Comparison of ENCODE assay signal across 9 cellular contexts in genomic region chr2:216632321-216632951, GRCh38. TPM values are rescaled to one million over a fixed set of nuclear protein-coding genes. Genes with fewer than 3 reads are reported as not detected.
DNase-seq lines count a peak whose midpoint lies in the region; ATAC-seq and TF ChIP-seq lines count a peak whose summit lies in the region.
"Had no signal": no experiment of that assay in that cellular context is flagged by ENCODE, and none has a peak within 500 bp of the region (broad histone marks: within the 10 kb centered on the region; RNA-seq: fewer than 3 reads in every experiment).

No MANE protein-coding gene starts in this region.

- no peak overlapping the region for H3K27ac Mint-ChIP-seq in HFFc6
- peak overlapping the region in 1 of 9 donors; percentile 46 for H3K27ac Mint-ChIP-seq in naive thymus-derived CD4-positive, alpha-beta T cell

- no peak overlapping the region for H3K9ac ChIP-seq in mammary epithelial cell (ENCODE audit: insufficient read depth, low read length)

- in situ Hi-C loops in mammary epithelial cell (cut with MboI; ENCODE audit: low sequenced_read_pairs in 2 of 2): no loop called here

- H3K4me2 ChIP-seq in mammary epithelial cell (ENCODE audit: insufficient read depth, low read depth, low read length): peak overlapping the region; percentile 89

- DNase-seq in BE2C: no peak
- no peak for DNase-seq in HFFc6
- DNase-seq in mammary epithelial cell: no peak
- DNase-seq in naive thymus-derived CD4-positive, alpha-beta T cell: no peak
- DNase-seq in RPMI8226: no peak
- no peak for DNase-seq in SK-N-DZ (ENCODE audit: low spot score)

- TF ChIP-seq CTCF in BE2C (IDR thresholded peaks at IDR 0.05; ENCODE audit: low read depth, low read length) (no peak), HFFc6 (IDR thresholded peaks at IDR 0.05) (no peak), mammary epithelial cell (conservative IDR thresholded peaks at IDR 0.05 in 1 of 2, IDR thresholded peaks at IDR 0.05 in 1 of 2; ENCODE audit: extremely low read depth in 1 of 2, insufficient read depth in 1 of 2, low read depth in 1 of 2, low read length in 2 of 2) (no peak)

- no peaks in the 10 kb centered on the region for H3K9me3 Mint-ChIP-seq in HFFc6
- H3K9me3 Mint-ChIP-seq in naive thymus-derived CD4-positive, alpha-beta T cell: peaks cover 0 to 2% (median 0%) of the 10 kb centered on the region in 11 donors

- peak overlapping the region; percentile 77 for H3K4me3 Mint-ChIP-seq in HFFc6
- peak overlapping the region; percentile 76 to 92 (median 84) for H3K4me3 Mint-ChIP-seq in naive thymus-derived CD4-positive, alpha-beta T cell

- dilution Hi-C loops in mammary epithelial cell (cut with HindIII; ENCODE audit: low sequenced_read_pairs): no loop called here

- intact Hi-C loops in mammary epithelial cell (cut with micrococcal nuclease): no loop called here
- intact Hi-C loops in naive thymus-derived CD4-positive, alpha-beta T cell (cut with micrococcal nuclease): no loop called here

- H3K4me3 ChIP-seq in BE2C (ENCODE audit: low read depth, low read length): peak overlapping the region; percentile 55
- peak overlapping the region in 2 of 3 experiments; percentile 77 to 93 for H3K4me3 ChIP-seq in mammary epithelial cell (replicated peaks in 1 of 3; ENCODE audit: insufficient read depth in 1 of 3, low read depth in 2 of 3, low read length in 3 of 3)
- no peak overlapping the region for H3K4me3 ChIP-seq in naive thymus-derived CD4-positive, alpha-beta T cell (ENCODE audit: low read length)
- H3K4me3 ChIP-seq: body of pancreas had no signal

- H3K4me1 ChIP-seq in BE2C (peaks cover 3% of the 10 kb centered on the region), mammary epithelial cell (ENCODE audit: insufficient read depth, low read length) (peaks cover 18% of the 10 kb centered on the region)
- peaks cover 0 to 11% of the 10 kb centered on the region in 2 donors for H3K4me1 ChIP-seq in naive thymus-derived CD4-positive, alpha-beta T cell (ENCODE audit: control insufficient read depth in 2 of 2, insufficient read depth in 2 of 2, low read length in 2 of 2)

- peaks cover 63% of the 10 kb centered on the region for H3K27me3 Mint-ChIP-seq in HFFc6 (ENCODE audit: insufficient read depth)
- peaks cover 58 to 81% (median 62%) of the 10 kb centered on the region in 5 donors for H3K27me3 Mint-ChIP-seq in naive thymus-derived CD4-positive, alpha-beta T cell

- 82% methylated on average over 7 of the region's 13 CpGs for WGBS in mammary epithelial cell (ENCODE audit: low coverage, missing lambda C conversion rate)

- H3K79me2 ChIP-seq in mammary epithelial cell (ENCODE audit: insufficient read depth, low read length): peaks cover 32% of the 10 kb centered on the region

- POLR2A ChIA-PET in naive thymus-derived CD4-positive, alpha-beta T cell (lab: Charles Lee): no interaction called here

- H3K9me3 ChIP-seq in BE2C: no peaks in the 10 kb centered on the region
- no peaks in the 10 kb centered on the region for H3K9me3 ChIP-seq in mammary epithelial cell (replicated peaks; ENCODE audit: insufficient read depth, low read length)
- H3K9me3 ChIP-seq in naive thymus-derived CD4-positive, alpha-beta T cell (ENCODE audit: control insufficient read depth in 2 of 3, low read length in 3 of 3): no peaks in the 10 kb centered on the region
- H3K9me3 ChIP-seq: body of pancreas had no signal

- BruUV-seq in mammary epithelial cell (replicated peaks; lab: Mats Ljungman, UMichigan): no TSS peak

- peak overlapping the region; percentile 86 for H2AFZ ChIP-seq in mammary epithelial cell (ENCODE audit: low read depth, low read length)

- H3K27me3 ChIP-seq in BE2C (no peaks in the 10 kb centered on the region), mammary epithelial cell (ENCODE audit: insufficient read depth, low read length) (no peaks in the 10 kb centered on the region)
- H3K27me3 ChIP-seq in naive thymus-derived CD4-positive, alpha-beta T cell (ENCODE audit: control insufficient read depth in 2 of 2, insufficient read depth in 2 of 2, low read length in 2 of 2): no peaks in the 10 kb centered on the region
- H3K27me3 ChIP-seq: body of pancreas had no signal

- CTCF ChIA-PET in mammary epithelial cell (lab: Charles Lee; ENCODE audit: low non-redundant PET): no interaction called here
- CTCF ChIA-PET in naive thymus-derived CD4-positive, alpha-beta T cell (lab: Charles Lee): no interaction called here

- H3K36me3 Mint-ChIP-seq in HFFc6 (ENCODE audit: low read depth): no peaks in the 10 kb centered on the region
- H3K36me3 Mint-ChIP-seq in naive thymus-derived CD4-positive, alpha-beta T cell: peaks cover 0 to 4% (median 0%) of the 10 kb centered on the region in 5 donors

- H3K4me1 Mint-ChIP-seq in HFFc6 (ENCODE audit: low read depth): peaks cover 39% of the 10 kb centered on the region
- H3K4me1 Mint-ChIP-seq in naive thymus-derived CD4-positive, alpha-beta T cell: peaks cover 15 to 39% (median 27%) of the 10 kb centered on the region in 7 donors

- ATAC-seq in naive thymus-derived CD4-positive, alpha-beta T cell: no peak
- ATAC-seq in GM18868 (IDR thresholded peaks at IDR 0.05; ENCODE audit: unreplicated experiment) (no peak), GM19035 (IDR thresholded peaks at IDR 0.05; ENCODE audit: unreplicated experiment) (no peak)

- no peak overlapping the region for H3K27ac ChIP-seq in mammary epithelial cell (ENCODE audit: insufficient read depth, low read depth, low read length)
- H3K27ac ChIP-seq in naive thymus-derived CD4-positive, alpha-beta T cell (ENCODE audit: low read depth, low read length): no peak overlapping the region

- no peaks in the 10 kb centered on the region for H4K20me1 ChIP-seq in mammary epithelial cell (ENCODE audit: insufficient read depth, low read length)

- peaks cover 4% of the 10 kb centered on the region; the same call in 1 of the 2 replicates for H3K36me3 ChIP-seq in BE2C
- no peaks in the 10 kb centered on the region for H3K36me3 ChIP-seq in mammary epithelial cell (ENCODE audit: insufficient read depth, low read length)
- H3K36me3 ChIP-seq in naive thymus-derived CD4-positive, alpha-beta T cell (ENCODE audit: control insufficient read depth in 2 of 3, insufficient read depth in 3 of 3, low read length in 3 of 3): no peaks in the 10 kb centered on the region

RNA-seq across cellular contexts. Expression of gene IGFBP2, which starts 0.8 kb away (rescaled TPM):
- polyA plus RNA-seq in BE2C (2012; ENCODE audit: insufficient read depth, insufficient read length, low read depth): 1,157 TPM
- total RNA-seq in HFFc6 (2021; fragmentation: NEBNext Ultra II Directional; extraction: Animal tissue kit (Norgen Biotek cat#: 25700)): under 1 TPM in 2 of 6 experiments, not detected in 4; 0.28 to 0.40 TPM
- total RNA-seq in mammary epithelial cell: 1,000 to 10,000 TPM in 1 of 2 donors, 100 to 1,000 TPM in 1; 782 to 1,729 TPM
- 501 TPM for polyA plus RNA-seq in mammary epithelial cell
- 221 TPM for polyA minus RNA-seq in mammary epithelial cell
- total RNA-seq in naive thymus-derived CD4-positive, alpha-beta T cell: 10 to 100 TPM in 1 of 5 experiments, not detected in 4; 58.9 TPM
- under 1 TPM in 1 of 2 donors, not detected in 1; 0.18 TPM for polyA plus RNA-seq in naive thymus-derived CD4-positive, alpha-beta T cell
- polyA plus RNA-seq in SK-N-DZ (2014; cell fraction: cytosol; rRNA removed): 208 and 228 TPM in 2 replicates
- polyA plus RNA-seq in SK-N-DZ (2014; cell fraction: nucleus; rRNA removed): 86.9 and 130 TPM in 2 replicates

Comparison
In these comparisons a context has a peak if more than half of its experiments do, and no peak if none do; other contexts are left out.
1. RNA of gene IGFBP2, which starts 0.8 kb away (total RNA-seq): 782 to 1,729 TPM in mammary epithelial cell; 58.9 TPM in naive thymus-derived CD4-positive, alpha-beta T cell and 0.28 to 0.40 TPM in HFFc6; every median in the first group is over 10 times any median in the second.